Comparison of ENCODE assay signal across 21 cellular contexts in the genomic region with DNA sequence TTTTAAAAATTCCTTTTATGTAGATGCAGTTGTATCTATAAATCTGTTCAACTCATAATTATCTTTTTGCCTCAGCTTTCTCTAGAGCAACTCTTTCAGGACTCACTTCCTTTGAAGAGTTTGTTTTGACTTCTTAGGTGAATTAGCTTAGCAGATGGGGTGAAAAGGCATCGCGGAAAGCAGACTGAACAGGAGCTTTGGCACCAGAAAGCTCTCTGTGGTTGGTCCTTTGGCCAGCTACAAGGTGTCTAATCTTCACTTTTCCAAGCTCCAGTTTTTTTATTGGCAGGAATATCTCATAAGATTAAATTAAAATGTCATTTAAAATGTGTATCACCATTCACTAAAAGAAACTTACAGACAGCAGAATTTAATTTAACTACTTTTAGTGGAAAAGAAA.
"Had no signal": no experiment of that assay in that cellular context is flagged by ENCODE, and none has a peak within 500 bp of the region (broad histone marks: within the 10 kb centered on the region; RNA-seq: fewer than 3 reads in every experiment).

No MANE protein-coding gene starts in this region.

- H3K79me2 ChIP-seq: hepatocyte had no signal

- DNase-seq: cortex of kidney; effector CD8-positive, alpha-beta T cell; foreskin melanocyte; head of caudate nucleus; left colon; left ventricle myocardium superior; mesenchymal stem cell; midbrain; nephron progenitor cell; posterior cingulate gyrus; spleen; stimulated activated CD4-positive, alpha-beta T cell treated with anti-CD3 and anti-CD28 coated beads, Interleukin-15, amount 100 ng/mL, for 24 hours; stimulated activated CD4-positive, alpha-beta T cell treated with anti-CD3 and anti-CD28 coated beads, Interleukin-1b, Interleukin-23, amount 100 ng/mL, for 48 hours; stimulated activated CD4-positive, alpha-beta T cell treated with anti-CD3 and anti-CD28 coated beads, Interleukin-4, amount 100 ng/mL, for 24 hours had no signal

- H3K4me3 Mint-ChIP-seq: nephron progenitor cell; stimulated activated memory B cell treated with anti-CD40 and anti-IgM and Interleukin-4, amounts not matched to agents 10 μg/mL and 1 μg/mL and 100 μg/mL, for 72 hours; stimulated activated naive CD8-positive, alpha-beta T cell treated with anti-CD3 and anti-CD28 coated beads, Interleukin-15, Interleukin-2, amounts not matched to agents 100 ng/mL and 50 ng/mL, for 24 hours had no signal

- H3K27me3 Mint-ChIP-seq: stimulated activated naive CD8-positive, alpha-beta T cell treated with anti-CD3 and anti-CD28 coated beads, Interleukin-15, Interleukin-2, amounts not matched to agents 100 ng/mL and 50 ng/mL, for 24 hours had no signal

- H3K4me3 ChIP-seq: dorsolateral prefrontal cortex, hepatocyte, lung, spleen, tibial nerve had no signal

- H3K4me2 ChIP-seq: hepatocyte had no signal

- H3K27ac ChIP-seq: dorsolateral prefrontal cortex, hepatocyte, spleen, tibial nerve had no signal

- ATAC-seq: left colon; left ventricle myocardium superior; sciatic nerve; stimulated activated memory B cell treated with anti-CD40 and anti-IgM and Interleukin-4, amounts not matched to agents 10 μg/mL and 1 μg/mL and 100 μg/mL, for 72 hours had no signal

- H3K9me3 Mint-ChIP-seq: nephron progenitor cell; stimulated activated memory B cell treated with anti-CD40 and anti-IgM and Interleukin-4, amounts not matched to agents 10 μg/mL and 1 μg/mL and 100 μg/mL, for 72 hours; stimulated activated naive CD8-positive, alpha-beta T cell treated with anti-CD3 and anti-CD28 coated beads, Interleukin-15, Interleukin-2, amounts not matched to agents 100 ng/mL and 50 ng/mL, for 24 hours had no signal

- H3K9me3 ChIP-seq: spleen, tibial nerve had no signal

- H2AFZ ChIP-seq: hepatocyte had no signal

- H3K36me3 ChIP-seq: spleen, tibial nerve had no signal

- H3K27ac Mint-ChIP-seq: nephron progenitor cell; stimulated activated memory B cell treated with anti-CD40 and anti-IgM and Interleukin-4, amounts not matched to agents 10 μg/mL and 1 μg/mL and 100 μg/mL, for 72 hours; stimulated activated naive CD8-positive, alpha-beta T cell treated with anti-CD3 and anti-CD28 coated beads, Interleukin-15, Interleukin-2, amounts not matched to agents 100 ng/mL and 50 ng/mL, for 24 hours had no signal

- H3K27me3 ChIP-seq: hepatocyte, spleen, tibial nerve had no signal

- H3K36me3 Mint-ChIP-seq: stimulated activated memory B cell treated with anti-CD40 and anti-IgM and Interleukin-4, amounts not matched to agents 10 μg/mL and 1 μg/mL and 100 μg/mL, for 72 hours had no signal
